In the genomic region with DNA sequence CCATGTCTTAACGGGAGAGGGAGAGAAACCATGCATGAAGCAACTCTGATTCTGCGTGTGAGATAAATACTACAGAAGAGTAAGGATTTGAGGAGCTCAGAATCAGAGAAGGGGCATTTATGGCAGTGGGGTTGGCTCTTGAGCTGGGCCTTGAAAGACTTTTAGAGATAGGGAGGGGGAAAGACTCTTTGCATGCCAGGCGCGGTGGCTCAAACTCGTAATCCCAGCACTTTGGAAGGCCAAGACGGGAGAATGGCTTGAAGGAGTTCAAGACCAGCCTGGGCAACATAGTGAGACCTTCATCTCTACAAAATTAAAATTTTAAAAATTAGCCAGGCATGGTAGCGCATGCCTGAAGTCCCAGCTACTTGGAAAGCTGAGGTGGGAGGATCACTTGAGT, we compare ENCODE assay signal across 1 cellular context.
TF ChIP-seq lines count a peak whose summit lies in the region.

No MANE protein-coding gene starts in this region.

TF ChIP-seq in K562, 482 proteins besides CTCF, POLR2A, EP300 and RAD21:
- no peak for TF ChIP-seq TBL1XR1 (IDR thresholded peaks at IDR 0.05; ENCODE audit: low read length in 2 of 2)
- TF ChIP-seq, protein P1, sequence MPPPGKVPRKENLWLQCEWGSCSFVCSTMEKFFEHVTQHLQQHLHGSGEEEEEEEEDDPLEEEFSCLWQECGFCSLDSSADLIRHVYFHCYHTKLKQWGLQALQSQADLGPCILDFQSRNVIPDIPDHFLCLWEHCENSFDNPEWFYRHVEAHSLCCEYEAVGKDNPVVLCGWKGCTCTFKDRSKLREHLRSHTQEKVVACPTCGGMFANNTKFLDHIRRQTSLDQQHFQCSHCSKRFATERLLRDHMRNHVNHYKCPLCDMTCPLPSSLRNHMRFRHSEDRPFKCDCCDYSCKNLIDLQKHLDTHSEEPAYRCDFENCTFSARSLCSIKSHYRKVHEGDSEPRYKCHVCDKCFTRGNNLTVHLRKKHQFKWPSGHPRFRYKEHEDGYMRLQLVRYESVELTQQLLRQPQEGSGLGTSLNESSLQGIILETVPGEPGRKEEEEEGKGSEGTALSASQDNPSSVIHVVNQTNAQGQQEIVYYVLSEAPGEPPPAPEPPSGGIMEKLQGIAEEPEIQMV (tag; conservative IDR thresholded peaks at IDR 0.05; ENCODE audit: low read depth), result no peak
- TF ChIP-seq ZNF586 (CRISPR knock-in tag; conservative IDR thresholded peaks at IDR 0.05), result no peak
- no peak for TF ChIP-seq ZNF75A (CRISPR knock-in tag; IDR thresholded peaks at IDR 0.05)
- TF ChIP-seq SRSF9 (IDR thresholded peaks at IDR 0.05; ENCODE audit: borderline replicate concordance, low read depth, low read length), result no peak
- no peak for TF ChIP-seq WHSC1 (IDR thresholded peaks at IDR 0.05; ENCODE audit: low read length)
- TF ChIP-seq ZNF655 (CRISPR knock-in tag; IDR thresholded peaks at IDR 0.05), result no peak
- TF ChIP-seq ZNF3 (CRISPR knock-in tag; IDR thresholded peaks at IDR 0.05), result no peak
- TF ChIP-seq ZNF407 (IDR thresholded peaks at IDR 0.05; ENCODE audit: low read depth), result no peak
- TF ChIP-seq, protein P2, sequence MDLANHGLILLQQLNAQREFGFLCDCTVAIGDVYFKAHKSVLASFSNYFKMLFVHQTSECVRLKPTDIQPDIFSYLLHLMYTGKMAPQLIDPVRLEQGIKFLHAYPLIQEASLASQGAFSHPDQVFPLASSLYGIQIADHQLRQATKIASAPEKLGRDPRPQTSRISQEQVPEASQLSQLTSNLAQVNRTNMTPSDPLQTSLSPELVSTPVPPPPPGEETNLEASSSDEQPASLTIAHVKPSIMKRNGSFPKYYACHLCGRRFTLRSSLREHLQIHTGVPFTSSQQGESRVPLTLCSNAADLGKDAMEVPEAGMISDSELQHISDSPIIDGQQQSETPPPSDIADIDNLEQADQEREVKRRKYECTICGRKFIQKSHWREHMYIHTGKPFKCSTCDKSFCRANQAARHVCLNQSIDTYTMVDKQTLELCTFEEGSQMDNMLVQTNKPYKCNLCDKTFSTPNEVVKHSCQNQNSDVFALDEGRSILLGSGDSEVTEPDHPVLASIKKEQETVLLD (IDR thresholded peaks at IDR 0.05), result no peak
- no peak for TF ChIP-seq ZNF232 (CRISPR knock-in tag; IDR thresholded peaks at IDR 0.05)
- TF ChIP-seq, protein P3, sequence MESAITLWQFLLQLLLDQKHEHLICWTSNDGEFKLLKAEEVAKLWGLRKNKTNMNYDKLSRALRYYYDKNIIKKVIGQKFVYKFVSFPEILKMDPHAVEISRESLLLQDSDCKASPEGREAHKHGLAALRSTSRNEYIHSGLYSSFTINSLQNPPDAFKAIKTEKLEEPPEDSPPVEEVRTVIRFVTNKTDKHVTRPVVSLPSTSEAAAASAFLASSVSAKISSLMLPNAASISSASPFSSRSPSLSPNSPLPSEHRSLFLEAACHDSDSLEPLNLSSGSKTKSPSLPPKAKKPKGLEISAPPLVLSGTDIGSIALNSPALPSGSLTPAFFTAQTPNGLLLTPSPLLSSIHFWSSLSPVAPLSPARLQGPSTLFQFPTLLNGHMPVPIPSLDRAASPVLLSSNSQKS (CRISPR knock-in tag; IDR thresholded peaks at IDR 0.05), result no peak
- no peak for TF ChIP-seq ZNF830 (CRISPR knock-in tag; IDR thresholded peaks at IDR 0.05)
- no peak for TF ChIP-seq PHF8 (IDR thresholded peaks at IDR 0.05; ENCODE audit: borderline replicate concordance, low read length)
- TF ChIP-seq ATF7 (IDR thresholded peaks at IDR 0.05), result no peak
- TF ChIP-seq TCF7 (IDR thresholded peaks at IDR 0.05; ENCODE audit: borderline replicate concordance), result no peak
- TF ChIP-seq LCOR (CRISPR knock-in tag; IDR thresholded peaks at IDR 0.05), result no peak
- no peak for TF ChIP-seq NFRKB (IDR thresholded peaks at IDR 0.05; ENCODE audit: low read depth)
TF ChIP-seq in K562: peak in this region for 0.
